10 cellular contexts compared by ENCODE assay signal in the genomic region with DNA sequence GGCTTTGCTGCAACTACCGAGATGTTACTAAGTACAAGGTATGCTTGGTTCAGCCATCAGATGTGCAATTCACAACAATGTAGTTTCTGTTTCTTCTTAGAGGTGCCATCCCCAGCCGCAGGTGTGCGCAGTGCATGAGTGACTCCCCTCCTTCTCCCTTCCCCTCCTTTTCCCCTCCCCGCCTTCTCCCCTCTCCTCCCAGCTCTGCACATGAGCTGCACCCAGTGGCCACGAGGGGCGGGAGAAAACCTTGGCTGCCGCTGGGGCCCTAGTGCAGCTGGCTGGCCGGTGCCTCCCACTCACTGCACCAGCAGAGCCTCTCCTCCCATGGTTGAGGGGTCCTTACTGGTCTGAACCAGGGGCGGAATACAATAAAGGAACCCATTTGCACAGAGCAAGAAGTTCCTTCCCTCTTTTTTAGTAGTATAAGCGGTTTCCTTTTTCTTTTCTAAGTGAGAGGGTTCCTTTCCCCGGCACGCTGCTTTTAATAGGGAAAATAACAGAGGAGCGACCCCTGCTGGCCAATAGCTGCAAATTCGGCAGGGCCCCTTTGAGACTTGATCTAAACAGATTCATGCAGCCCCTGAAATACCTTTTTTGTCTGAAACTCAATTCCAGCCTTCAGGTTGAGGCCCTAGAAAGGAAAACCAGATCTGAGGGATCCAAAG. TPM values are rescaled to one million over a fixed set of nuclear protein-coding genes. Genes with fewer than 3 reads are reported as not detected.
DNase-seq lines count a peak whose midpoint lies in the region; ATAC-seq and TF ChIP-seq lines count a peak whose summit lies in the region.
"Had no signal": no experiment of that assay in that cellular context is flagged by ENCODE, and none has a peak within 500 bp of the region (broad histone marks: within the 10 kb centered on the region; RNA-seq: fewer than 3 reads in every experiment).

No MANE protein-coding gene starts in this region.

- H3K4me1 ChIP-seq in testis: no peaks in the 10 kb centered on the region

- no peaks in the 10 kb centered on the region for H3K9me3 Mint-ChIP-seq in activated T-cell treated with anti-CD3 and anti-CD28 coated beads, Interleukin-2, amount 50 U/mL, for 4 hours

- H3K36me3 ChIP-seq in testis (ENCODE audit: low read depth, missing control alignments): no peaks in the 10 kb centered on the region

- no peak overlapping the region for H3K27ac ChIP-seq in testis

- H3K36me3 Mint-ChIP-seq in activated T-cell treated with anti-CD3 and anti-CD28 coated beads, Interleukin-2, amount 50 U/mL, for 4 hours (ENCODE audit: insufficient read depth): no peaks in the 10 kb centered on the region
- H3K36me3 Mint-ChIP-seq: activated naive CD8-positive, alpha-beta T cell treated with anti-CD3 and anti-CD28 coated beads for 36 hours had no signal

- no peak overlapping the region for H3K4me3 Mint-ChIP-seq in activated T-cell treated with anti-CD3 and anti-CD28 coated beads, Interleukin-2, amount 50 U/mL, for 4 hours
- H3K4me3 Mint-ChIP-seq: activated naive CD8-positive, alpha-beta T cell treated with anti-CD3 and anti-CD28 coated beads for 36 hours had no signal

- DNase-seq in activated T-cell treated with anti-CD3 and anti-CD28 coated beads, Interleukin-2, amount 50 U/mL, for 48 hours: peak; percentile 22 to 33
- DNase-seq in activated T-cell treated with anti-CD3 and anti-CD28 coated beads, Interleukin-2, amount 50 U/mL, for 4 hours: no peak
- DNase-seq in NCI-H526 treated with DMSO at 0.1 percent for 48 hours (lab: John Stamatoyannopoulos, UW) (peak; percentile 32), epithelial cell of esophagus (ENCODE audit: low read depth) (peak; percentile 39), testis (peak; percentile 64), NOMO-1 treated with dmso at 0.1 percent for 144 hours (lab: John Stamatoyannopoulos, UW; ENCODE audit: unreplicated experiment) (no peak), NCI-H128 (lab: John Stamatoyannopoulos, UW; ENCODE audit: unreplicated experiment) (no peak)
- DNase-seq: activated naive CD8-positive, alpha-beta T cell treated with anti-CD3 and anti-CD28 coated beads for 36 hours had no signal

- H3K4me1 Mint-ChIP-seq in activated T-cell treated with anti-CD3 and anti-CD28 coated beads, Interleukin-2, amount 50 U/mL, for 4 hours (ENCODE audit: low read depth): peaks cover 11% of the 10 kb centered on the region

- no peak for TF ChIP-seq POLR2A in testis (IDR thresholded peaks at IDR 0.05)

- ATAC-seq in activated T-cell treated with anti-CD3 and anti-CD28 coated beads, Interleukin-2, amount 50 U/mL, for 4 hours: no peak
- ATAC-seq in HG02571 (IDR thresholded peaks at IDR 0.05; ENCODE audit: unreplicated experiment): no peak

- H3K27me3 Mint-ChIP-seq in activated T-cell treated with anti-CD3 and anti-CD28 coated beads, Interleukin-2, amount 50 U/mL, for 4 hours (ENCODE audit: low read depth): peaks cover 9% of the 10 kb centered on the region

- 57 to 68% methylated on average over 14 of the region's 14 CpGs for WGBS in testis, 2 donors

- H3K4me3 ChIP-seq in epithelial cell of esophagus (ENCODE audit: low read length) (no peak overlapping the region), testis (no peak overlapping the region)

- H3K27me3 ChIP-seq in testis: no peaks in the 10 kb centered on the region

- no peaks in the 10 kb centered on the region for H3K9me3 ChIP-seq in testis

- TF ChIP-seq CTCF in epithelial cell of esophagus (IDR thresholded peaks at IDR 0.05; ENCODE audit: insufficient read depth, low read depth, low read length, missing control alignments): peak; percentile 39
- TF ChIP-seq CTCF in testis (IDR thresholded peaks at IDR 0.05): peak in 2 of 3 experiments; percentile 13 to 46

- intact Hi-C loops in testis (cut with DNase I; ENCODE audit: low total_unique reads): no loop called here

RNA-seq across cellular contexts. Expression of a gene that starts 7.8 kb away (rescaled TPM):
- not detected for total RNA-seq in activated T-cell treated with anti-CD3 and anti-CD28 coated beads, Interleukin-2, amount 50 U/mL, for 4 hours
- total RNA-seq in testis: under 1 TPM in 1 of 2 donors, not detected in 1; 0.87 TPM
- not detected for polyA plus RNA-seq in testis (ENCODE audit: insufficient read depth, low read depth, low replicate concordance)
- total RNA-seq: activated naive CD8-positive, alpha-beta T cell treated with anti-CD3 and anti-CD28 coated beads for 36 hours; T-helper 1 cell treated with Interleukin-12 subunit alpha and Interleukin-12 subunit beta and Interleukin-4 antibody, amounts not matched to agents 30 ng/mL and 1 ng/mL, for 36 hours had no signal

RNA-seq across cellular contexts. Expression of a gene that starts 8.6 kb away (rescaled TPM):
- not detected for total RNA-seq in activated T-cell treated with anti-CD3 and anti-CD28 coated beads, Interleukin-2, amount 50 U/mL, for 4 hours
- total RNA-seq in testis: 1 to 10 TPM in 1 of 2 donors, not detected in 1; 1.2 TPM
- polyA plus RNA-seq in testis (ENCODE audit: insufficient read depth, low read depth, low replicate concordance): 1.3 TPM
- total RNA-seq: activated naive CD8-positive, alpha-beta T cell treated with anti-CD3 and anti-CD28 coated beads for 36 hours; T-helper 1 cell treated with Interleukin-12 subunit alpha and Interleukin-12 subunit beta and Interleukin-4 antibody, amounts not matched to agents 30 ng/mL and 1 ng/mL, for 36 hours had no signal

RNA-seq across cellular contexts. Expression of a gene that starts 22.6 kb away (rescaled TPM):
- total RNA-seq in activated T-cell treated with anti-CD3 and anti-CD28 coated beads, Interleukin-2, amount 50 U/mL, for 4 hours: not detected
- total RNA-seq in testis: 10 to 100 TPM; 11.4 to 12.3 TPM
- polyA plus RNA-seq in testis (ENCODE audit: insufficient read depth, low read depth, low replicate concordance): 57.5 TPM
- total RNA-seq: activated naive CD8-positive, alpha-beta T cell treated with anti-CD3 and anti-CD28 coated beads for 36 hours; T-helper 1 cell treated with Interleukin-12 subunit alpha and Interleukin-12 subunit beta and Interleukin-4 antibody, amounts not matched to agents 30 ng/mL and 1 ng/mL, for 36 hours had no signal

RNA-seq across cellular contexts. Expression of a gene that starts 27.8 kb away (rescaled TPM):
- total RNA-seq in activated T-cell treated with anti-CD3 and anti-CD28 coated beads, Interleukin-2, amount 50 U/mL, for 4 hours: not detected
- under 1 TPM in 1 of 2 donors, not detected in 1; 0.24 TPM for total RNA-seq in testis
- not detected for polyA plus RNA-seq in testis (ENCODE audit: insufficient read depth, low read depth, low replicate concordance)
- total RNA-seq: activated naive CD8-positive, alpha-beta T cell treated with anti-CD3 and anti-CD28 coated beads for 36 hours; T-helper 1 cell treated with Interleukin-12 subunit alpha and Interleukin-12 subunit beta and Interleukin-4 antibody, amounts not matched to agents 30 ng/mL and 1 ng/mL, for 36 hours had no signal

RNA-seq across cellular contexts. Expression of a gene that starts 54.9 kb away (rescaled TPM):
- total RNA-seq in activated T-cell treated with anti-CD3 and anti-CD28 coated beads, Interleukin-2, amount 50 U/mL, for 4 hours: not detected
- total RNA-seq in testis: 1 to 10 TPM in 1 of 2 donors, under 1 TPM in 1; 0.99 to 3.0 TPM
- polyA plus RNA-seq in testis (ENCODE audit: insufficient read depth, low read depth, low replicate concordance): 6.8 TPM
- total RNA-seq: activated naive CD8-positive, alpha-beta T cell treated with anti-CD3 and anti-CD28 coated beads for 36 hours; T-helper 1 cell treated with Interleukin-12 subunit alpha and Interleukin-12 subunit beta and Interleukin-4 antibody, amounts not matched to agents 30 ng/mL and 1 ng/mL, for 36 hours had no signal

Comparison
In these comparisons a context has a peak if more than half of its experiments do, and no peak if none do; other contexts are left out.
1. DNase-seq: peak in activated T-cell treated with anti-CD3 and anti-CD28 coated beads, Interleukin-2, amount 50 U/mL, for 48 hours (2 of 2), NCI-H526 treated with DMSO at 0.1 percent for 48 hours (single experiment), epithelial cell of esophagus (single experiment) and testis (single experiment); none in activated T-cell treated with anti-CD3 and anti-CD28 coated beads, Interleukin-2, amount 50 U/mL, for 4 hours (single experiment), NOMO-1 treated with dmso at 0.1 percent for 144 hours (single experiment) and NCI-H128 (single experiment).
2. RNA of a gene that starts 22.6 kb away (total RNA-seq): 11.4 to 12.3 TPM in testis; not detected in activated T-cell treated with anti-CD3 and anti-CD28 coated beads, Interleukin-2, amount 50 U/mL, for 4 hours; every median in the first group is over 10 times any median in the second.